In the genomic region with DNA sequence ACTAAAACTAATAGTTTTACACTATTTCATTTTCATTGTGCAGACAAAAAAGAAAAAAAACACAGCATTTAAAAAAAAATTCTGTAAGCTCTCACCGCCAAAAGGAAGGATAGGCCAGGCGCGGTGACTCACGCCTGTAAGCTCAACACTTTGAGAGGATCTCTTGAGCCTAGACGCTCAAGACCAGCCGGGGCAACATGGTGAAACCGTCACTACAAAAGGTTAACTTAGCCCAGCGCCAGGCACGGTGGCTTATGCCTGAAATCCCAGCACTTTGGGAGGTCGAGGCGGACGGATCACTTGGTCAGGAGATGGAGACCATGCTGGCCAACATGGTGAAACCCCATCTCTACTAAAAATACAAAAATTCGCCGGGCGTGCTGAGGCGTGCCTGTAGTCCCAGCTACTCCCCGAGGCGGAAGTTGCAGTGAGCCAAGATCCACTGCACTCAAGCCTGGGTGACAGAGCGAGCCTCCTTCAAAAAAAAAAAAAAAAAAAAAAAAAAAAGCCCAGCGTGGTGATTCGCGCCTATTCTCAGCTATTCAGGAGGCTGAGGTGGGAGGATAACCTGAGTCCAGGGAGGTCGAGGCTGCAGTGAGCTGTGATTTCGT, we compare ENCODE assay signal across 8 cellular contexts. TPM values are rescaled to one million over a fixed set of nuclear protein-coding genes. Genes with fewer than 3 reads are reported as not detected.
A peak's percentile ranks its signal among the peaks of the same experiment; 100 is the strongest.
DNase-seq lines count a peak whose midpoint lies in the region; ATAC-seq and TF ChIP-seq lines count a peak whose summit lies in the region.

No MANE protein-coding gene starts in this region.

- H3K27ac ChIP-seq in fibroblast of lung (ENCODE audit: insufficient read depth, low read length) (peak overlapping the region; percentile 98), trophoblast cell (ENCODE audit: low read depth, low read length) (no peak overlapping the region)

- no peak overlapping the region for H2AK5ac ChIP-seq in trophoblast cell (ENCODE audit: low read length)

- no peak overlapping the region for H2BK12ac ChIP-seq in trophoblast cell (ENCODE audit: low read length)

- no peaks in the 10 kb centered on the region for H3K4me1 ChIP-seq in fibroblast of lung (ENCODE audit: control insufficient read depth, extremely low read depth, insufficient read depth, low read length)
- H3K4me1 ChIP-seq in trophoblast cell (ENCODE audit: control insufficient read depth in 1 of 2, insufficient read depth in 2 of 2, low read length in 2 of 2) = peaks cover 3 to 5% of the 10 kb centered on the region in 2 experiments

- H4K8ac ChIP-seq in trophoblast cell (ENCODE audit: low read depth, low read length) = peak overlapping the region; percentile 30

- no peak overlapping the region for H2BK120ac ChIP-seq in trophoblast cell (ENCODE audit: insufficient read depth, low read length, poor library complexity)

- H3K18ac ChIP-seq in trophoblast cell (ENCODE audit: low read length) = no peak overlapping the region

- ATAC-seq in HG02973 (IDR thresholded peaks at IDR 0.05; ENCODE audit: unreplicated experiment) (no peak), HG02763 (IDR thresholded peaks at IDR 0.05; ENCODE audit: unreplicated experiment) (no peak)

- H2BK5ac ChIP-seq in trophoblast cell (ENCODE audit: low read depth, low read length, poor library complexity) = no peak overlapping the region

- no peak overlapping the region for H3K4ac ChIP-seq in trophoblast cell (ENCODE audit: low read depth, low read length)

- peaks cover 14% of the 10 kb centered on the region for H3K79me1 ChIP-seq in trophoblast cell (ENCODE audit: low read length)

- H3K79me2 ChIP-seq in fibroblast of lung (ENCODE audit: control insufficient read depth, insufficient read depth, low read length) = no peaks in the 10 kb centered on the region
- H3K79me2 ChIP-seq in trophoblast cell (ENCODE audit: control insufficient read depth, insufficient read depth, low read length, poor library complexity) = peaks cover 10% of the 10 kb centered on the region

- H3K23ac ChIP-seq in trophoblast cell (ENCODE audit: low read length) = no peak overlapping the region

- no peak overlapping the region for H4K12ac ChIP-seq in trophoblast cell (ENCODE audit: low read depth, low read length)

- no peak overlapping the region for H3K14ac ChIP-seq in trophoblast cell (ENCODE audit: low read length)

- no peak for TF ChIP-seq CTCF in GM12875 (IDR thresholded peaks at IDR 0.05; ENCODE audit: borderline replicate concordance, insufficient read depth, low read depth, low read length)
- no peak for TF ChIP-seq CTCF in fibroblast of lung (conservative IDR thresholded peaks at IDR 0.05 in 1 of 2, IDR thresholded peaks at IDR 0.05 in 1 of 2; ENCODE audit: low read depth in 1 of 2, low read length in 2 of 2)

- H3K27me3 ChIP-seq in fibroblast of lung (ENCODE audit: control insufficient read depth, insufficient read depth, low read length) (no peaks in the 10 kb centered on the region), trophoblast cell (ENCODE audit: insufficient read depth, low read length) (no peaks in the 10 kb centered on the region)

- H3K9ac ChIP-seq in fibroblast of lung (ENCODE audit: insufficient read depth, low read length) (peak overlapping the region; percentile 10), trophoblast cell (ENCODE audit: low read length) (no peak overlapping the region)

- peak; percentile 12 for DNase-seq in NCI-H748 treated with DMSO at 0.1 percent for 48 hours (lab: John Stamatoyannopoulos, UW)
- peak; percentile 23 for DNase-seq in activated T-cell treated with anti-CD3 and anti-CD28 coated beads for 24 hours (ENCODE audit: low read depth)
- DNase-seq in fibroblast of lung (ENCODE audit: low read depth in 2 of 2) = peak; percentile 18 to 63
- peak; percentile 83 to 91 for DNase-seq in trophoblast cell
- DNase-seq in glomerular visceral epithelial cell (ENCODE audit: extremely low spot score) = no peak

- H3K9me3 ChIP-seq in fibroblast of lung (ENCODE audit: control insufficient read depth, insufficient read depth, low read depth, low read length) = no peaks in the 10 kb centered on the region
- no peaks in the 10 kb centered on the region for H3K9me3 ChIP-seq in trophoblast cell (ENCODE audit: insufficient read depth, low read depth, low read length)

- H4K20me1 ChIP-seq in fibroblast of lung (ENCODE audit: control insufficient read depth, extremely low read depth, insufficient read depth, low read length) = no peaks in the 10 kb centered on the region

- H4K91ac ChIP-seq in trophoblast cell (ENCODE audit: low read depth, low read length) = no peak overlapping the region

- peak overlapping the region; percentile 42 for H2AFZ ChIP-seq in fibroblast of lung (ENCODE audit: low read length)
- no peak overlapping the region for H2AFZ ChIP-seq in trophoblast cell (ENCODE audit: insufficient read depth, low read length, poor library complexity)

- H3K36me3 ChIP-seq in fibroblast of lung (ENCODE audit: control insufficient read depth, insufficient read depth, low read length) (no peaks in the 10 kb centered on the region), trophoblast cell (ENCODE audit: control insufficient read depth in 1 of 2, insufficient read depth in 2 of 2, low read length in 2 of 2) (no peaks in the 10 kb centered on the region)

- peak overlapping the region; percentile 86 for H3K4me2 ChIP-seq in fibroblast of lung (ENCODE audit: extremely low read depth, insufficient read depth, low read length)
- no peak overlapping the region for H3K4me2 ChIP-seq in trophoblast cell (ENCODE audit: low read length)

- WGBS in trophoblast cell (ENCODE audit: extremely low coverage, insufficient coverage, insufficient read length) = no CpG with 5 or more reads among the region's 24 CpGs

- H3K4me3 ChIP-seq in GM12875 (ENCODE audit: low read depth, low read length) (peak overlapping the region; percentile 83), fibroblast of lung (replicated peaks in 1 of 4; ENCODE audit: control extremely low read depth in 1 of 4, insufficient read depth in 1 of 4, low read depth in 3 of 4, low read length in 4 of 4) (peak overlapping the region; percentile 87 to 98 (median 90)), trophoblast cell (ENCODE audit: low read depth, low read length) (no peak overlapping the region)

RNA-seq across cellular contexts. Expression of a gene that starts 14.3 kb away (rescaled TPM):
- total RNA-seq in fibroblast of lung = 11.0 and 11.9 TPM in 2 replicates
- 3.8 and 5.1 TPM in 2 replicates for polyA plus RNA-seq in fibroblast of lung
- polyA plus RNA-seq in fibroblast of lung (2012) = 13.7 and 17.6 TPM in 2 replicates
- 31.8 and 47.9 TPM in 2 replicates for polyA minus RNA-seq in fibroblast of lung (ENCODE audit: low replicate concordance)
- polyA plus RNA-seq in trophoblast cell (2013) = 21.2 and 21.4 TPM in 2 replicates

RNA-seq across cellular contexts. Expression of a gene that starts 25.7 kb away (rescaled TPM):
- total RNA-seq in fibroblast of lung = 4.4 and 7.8 TPM in 2 replicates
- 1.3 and 2.7 TPM in 2 replicates for polyA plus RNA-seq in fibroblast of lung
- 3.2 and 3.8 TPM in 2 replicates for polyA plus RNA-seq in fibroblast of lung (2012)
- polyA minus RNA-seq in fibroblast of lung (ENCODE audit: low replicate concordance) = 0.63 TPM in 1 of 2 replicates, not detected in the other
- polyA plus RNA-seq in trophoblast cell (2013) = 2.1 TPM in 2 replicates
